9 cellular contexts compared by ENCODE assay signal in the genomic region with DNA sequence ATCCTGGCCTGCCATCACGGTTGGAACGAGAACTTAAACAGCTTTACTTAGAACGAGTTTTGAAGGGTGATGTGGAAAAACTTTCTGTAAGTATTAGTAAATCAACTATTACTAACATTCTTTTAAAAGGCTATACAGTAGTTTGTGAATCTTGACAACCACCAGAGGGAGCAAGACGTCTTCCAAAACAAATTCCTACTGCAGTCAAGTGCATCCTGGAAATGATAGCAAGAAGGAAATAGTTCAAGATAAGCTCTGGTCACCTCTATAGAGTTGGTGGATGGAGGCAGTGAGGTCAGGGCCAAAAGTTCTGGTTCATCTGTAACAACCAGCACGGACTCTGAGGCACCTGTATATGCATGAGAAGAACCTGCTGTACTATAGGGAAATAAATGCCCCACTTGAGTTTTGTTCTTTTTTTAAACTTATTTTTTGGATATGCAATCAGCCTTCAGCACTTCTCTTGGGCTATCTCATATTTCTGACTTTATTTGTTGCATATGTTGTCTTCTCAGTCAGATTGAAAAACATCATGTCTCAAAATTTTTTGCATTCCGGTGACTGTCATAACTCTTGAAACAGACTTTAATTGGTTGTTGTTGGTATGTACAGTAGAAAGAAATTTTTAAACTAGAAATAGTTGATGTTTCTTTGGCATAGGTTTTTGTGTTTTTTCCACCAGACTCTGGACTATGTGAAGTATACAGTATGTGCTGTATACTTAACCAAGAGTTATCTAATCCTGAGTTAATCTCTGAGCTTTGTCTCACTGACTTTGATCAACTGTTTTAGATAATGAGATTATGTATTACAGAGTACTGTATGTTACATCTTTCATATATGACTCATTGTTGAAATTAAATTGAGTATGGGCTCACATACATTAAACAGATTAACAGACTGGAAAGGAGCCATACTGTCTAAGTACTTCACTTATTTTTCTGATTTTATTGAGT. TPM values are rescaled to one million over a fixed set of nuclear protein-coding genes. Genes with fewer than 3 reads are reported as not detected.
A peak's percentile ranks its signal among the peaks of the same experiment; 100 is the strongest.
DNase-seq lines count a peak whose midpoint lies in the region; ATAC-seq and TF ChIP-seq lines count a peak whose summit lies in the region.
"Had no signal": no experiment of that assay in that cellular context is flagged by ENCODE, and none has a peak within 500 bp of the region (broad histone marks: within the 10 kb centered on the region; RNA-seq: fewer than 3 reads in every experiment).

No MANE protein-coding gene starts in this region.

- no peak overlapping the region for H3K4me3 ChIP-seq in SJCRH30
- no peak overlapping the region for H3K4me3 ChIP-seq in mucosa of descending colon

- no peak overlapping the region for H3K4me3 Mint-ChIP-seq in activated CD8-positive, alpha-beta memory T cell treated with anti-CD3 and anti-CD28 coated beads, Interleukin-2, amount 10 ng/mL, durations not matched to agents 7 days and 5 days
- H3K4me3 Mint-ChIP-seq: activated T-cell treated with anti-CD3 and anti-CD28 coated beads, Interleukin-2, amount 50 U/mL, for 72 hours had no signal

- peaks cover 40% of the 10 kb centered on the region for H3K36me3 ChIP-seq in SJCRH30
- no peaks in the 10 kb centered on the region for H3K36me3 ChIP-seq in mucosa of descending colon (ENCODE audit: low read depth)

- H3K27me3 ChIP-seq in SJCRH30, result no peaks in the 10 kb centered on the region

- H3K9me3 ChIP-seq in SJCRH30 (replicated peaks) (no peaks in the 10 kb centered on the region), mucosa of descending colon (no peaks in the 10 kb centered on the region)

- H3K4me1 ChIP-seq in SJCRH30 (no peaks in the 10 kb centered on the region), mucosa of descending colon (ENCODE audit: low read depth) (peaks cover 6% of the 10 kb centered on the region)

- DNase-seq in NCI-H524 (lab: John Stamatoyannopoulos, UW), result peak; percentile 24 to 71
- no peak for DNase-seq in NCI-H524 treated with DMSO at 0.1 percent for 48 hours (lab: John Stamatoyannopoulos, UW)
- peak; percentile 77 for DNase-seq in M059J (ENCODE audit: low read depth)
- peak; percentile 53 to 89 for DNase-seq in SJCRH30
- DNase-seq in mucosa of descending colon, result peak in 1 of 3 donors; percentile 74
- no peak for DNase-seq in activated CD8-positive, alpha-beta memory T cell treated with anti-CD3 and anti-CD28 coated beads, Interleukin-2, amount 10 ng/mL, durations not matched to agents 7 days and 5 days
- DNase-seq: activated T-cell treated with anti-CD3 and anti-CD28 coated beads, Interleukin-2, amount 50 U/mL, for 72 hours had no signal

- no peaks in the 10 kb centered on the region for H3K4me1 Mint-ChIP-seq in activated CD8-positive, alpha-beta memory T cell treated with anti-CD3 and anti-CD28 coated beads, Interleukin-2, amount 10 ng/mL, durations not matched to agents 7 days and 5 days

- TF ChIP-seq CTCF in mucosa of descending colon (IDR thresholded peaks at IDR 0.05), result peak; percentile 22

- H3K27ac ChIP-seq in SJCRH30, result no peak overlapping the region

- CTCF ChIA-PET in activated CD8-positive, alpha-beta memory T cell treated with anti-CD3 and anti-CD28 coated beads, Interleukin-2, amount 10 ng/mL, durations not matched to agents 7 days and 5 days (lab: Charles Lee), result interaction anchor here (0.7 to 2.1 kb wide), 6 partner anchors 11 to 308 kb away, joined by 3 to 7 read pairs (median 4); no protein-coding TSS in a partner anchor

- H3K36me3 Mint-ChIP-seq in activated CD8-positive, alpha-beta memory T cell treated with anti-CD3 and anti-CD28 coated beads, Interleukin-2, amount 10 ng/mL, durations not matched to agents 7 days and 5 days, result peaks cover 55% of the 10 kb centered on the region

- H3K27me3 Mint-ChIP-seq in activated CD8-positive, alpha-beta memory T cell treated with anti-CD3 and anti-CD28 coated beads, Interleukin-2, amount 10 ng/mL, durations not matched to agents 7 days and 5 days, result no peaks in the 10 kb centered on the region

- H3K27ac Mint-ChIP-seq in activated CD8-positive, alpha-beta memory T cell treated with anti-CD3 and anti-CD28 coated beads, Interleukin-2, amount 10 ng/mL, durations not matched to agents 7 days and 5 days, result no peak overlapping the region

- ATAC-seq in esophagus mucosa, result peak; percentile 55
- peak; percentile 88 for ATAC-seq in mucosa of descending colon
- no peak for ATAC-seq in activated CD8-positive, alpha-beta memory T cell treated with anti-CD3 and anti-CD28 coated beads, Interleukin-2, amount 10 ng/mL, durations not matched to agents 7 days and 5 days
- no peak for ATAC-seq in GM21447 (IDR thresholded peaks at IDR 0.05; ENCODE audit: unreplicated experiment)

- intact Hi-C loops in mucosa of descending colon (cut with DNase I, micrococcal nuclease), result loop anchor here in 1 of 2 donors (2.0 kb wide), 1 partner anchor 287 kb away; no protein-coding TSS in a partner anchor

- no peaks in the 10 kb centered on the region for H3K9me3 Mint-ChIP-seq in activated CD8-positive, alpha-beta memory T cell treated with anti-CD3 and anti-CD28 coated beads, Interleukin-2, amount 10 ng/mL, durations not matched to agents 7 days and 5 days (ENCODE audit: low read depth)
- H3K9me3 Mint-ChIP-seq: activated T-cell treated with anti-CD3 and anti-CD28 coated beads, Interleukin-2, amount 50 U/mL, for 72 hours had no signal

RNA-seq across cellular contexts. Expression of a gene that starts 37.7 kb away (rescaled TPM):
- 49.7 and 90.8 TPM in 2 replicates for total RNA-seq in M059J (2014; rRNA removed; shearing (Covaris generic))
- 109 and 122 TPM in 2 replicates for total RNA-seq in SJCRH30 (2014; rRNA removed; shearing (Covaris generic))
- total RNA-seq in esophagus mucosa (177 TPM), mucosa of descending colon (100 to 1,000 TPM; 235 to 273 (median 268) TPM)
- total RNA-seq in activated CD8-positive, alpha-beta memory T cell treated with anti-CD3 and anti-CD28 coated beads, Interleukin-2, amount 10 ng/mL, durations not matched to agents 7 days and 5 days, result 100 to 1,000 TPM; 367 to 502 TPM

Comparison
In these comparisons a context has a peak if more than half of its experiments do, and no peak if none do; other contexts are left out.
1. DNase-seq: peak in NCI-H524 (2 of 2), M059J (single experiment) and SJCRH30 (2 of 2); none in NCI-H524 treated with DMSO at 0.1 percent for 48 hours (single experiment) and activated CD8-positive, alpha-beta memory T cell treated with anti-CD3 and anti-CD28 coated beads, Interleukin-2, amount 10 ng/mL, durations not matched to agents 7 days and 5 days (single experiment).
2. ATAC-seq: peak in esophagus mucosa (single experiment) and mucosa of descending colon (single experiment); none in activated CD8-positive, alpha-beta memory T cell treated with anti-CD3 and anti-CD28 coated beads, Interleukin-2, amount 10 ng/mL, durations not matched to agents 7 days and 5 days (single experiment) and GM21447 (single experiment).